In the genomic region with DNA sequence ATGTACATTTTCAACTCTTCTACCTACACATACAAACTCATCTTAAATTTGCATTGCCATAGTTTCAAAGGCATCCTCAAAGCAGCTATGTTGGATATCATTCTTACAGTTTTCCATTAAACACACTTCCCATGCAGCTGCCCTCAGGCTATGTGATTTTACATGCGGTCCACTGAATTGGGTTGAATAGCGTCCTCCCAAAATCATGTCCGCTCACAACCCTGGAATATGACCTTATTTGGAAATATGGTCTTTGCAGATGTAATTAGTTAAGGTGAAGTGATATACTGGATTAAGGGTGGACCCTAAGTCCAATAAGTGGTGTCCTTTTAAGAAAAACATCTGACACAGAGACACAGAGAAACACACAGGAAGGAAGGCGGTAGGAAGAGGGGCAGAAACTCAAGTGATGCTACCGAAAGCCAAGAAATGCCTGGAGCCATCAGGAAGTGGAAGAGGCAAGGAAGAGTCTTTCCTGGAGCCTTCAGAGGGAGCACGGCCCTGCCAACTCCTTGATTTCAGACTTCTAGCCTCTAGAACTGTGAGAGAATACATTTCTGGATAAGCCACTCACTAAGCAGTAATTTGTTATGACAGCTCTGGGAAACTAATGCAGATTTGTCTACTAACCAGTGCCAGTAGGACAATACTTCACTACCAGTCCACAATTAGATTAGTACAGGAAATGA, we compare ENCODE assay signal across 11 cellular contexts. TPM values are rescaled to one million over a fixed set of nuclear protein-coding genes. Genes with fewer than 3 reads are reported as not detected.
DNase-seq lines count a peak whose midpoint lies in the region; ATAC-seq and TF ChIP-seq lines count a peak whose summit lies in the region.
"Had no signal": no experiment of that assay in that cellular context is flagged by ENCODE, and none has a peak within 500 bp of the region (broad histone marks: within the 10 kb centered on the region; RNA-seq: fewer than 3 reads in every experiment).

No MANE protein-coding gene starts in this region.

- H3K9me3 ChIP-seq in HUES6 (ENCODE audit: control insufficient read depth, insufficient read depth, low read depth, low read length): no peaks in the 10 kb centered on the region
- H3K9me3 ChIP-seq in liver (ENCODE audit: control insufficient read depth in 4 of 4, low read length in 3 of 4): no peaks in the 10 kb centered on the region
- no peaks in the 10 kb centered on the region for H3K9me3 ChIP-seq in stomach

- TF ChIP-seq RAD21 in liver (IDR thresholded peaks at IDR 0.05): no peak

- intact Hi-C loops in stomach (cut with DNase I; ENCODE audit: low total_unique reads): no loop called here

- no peak for DNase-seq in stomach
- DNase-seq in NCI-H1694 (lab: John Stamatoyannopoulos, UW): no peak
- DNase-seq in T-cell: no peak
- no peak for DNase-seq in glutamatergic neuron
- DNase-seq: NCI-H446 treated with DMSO at 0.1 percent for 48 hours; stimulated activated CD4-positive, alpha-beta T cell treated with anti-CD3 and anti-CD28 coated beads, Interleukin-2, amount 100 ng/mL, for 48 hours; stimulated activated naive CD8-positive, alpha-beta T cell treated with anti-CD3 and anti-CD28 coated beads, Interleukin-15, amount 100 ng/mL, for 72 hours had no signal

- CTCF ChIA-PET in T-cell (lab: Charles Lee): no interaction called here

- H3K4me1 Mint-ChIP-seq in brain (peaks cover 91% of the 10 kb centered on the region), T-cell (peaks cover 0 to 3% (median 2%) of the 10 kb centered on the region in 3 donors), glutamatergic neuron (ENCODE audit: low read depth, unreplicated experiment) (peaks cover 23% of the 10 kb centered on the region)

- no peak for TF ChIP-seq EP300 in stomach (IDR thresholded peaks at IDR 0.05)

- ATAC-seq in T-cell (replicated peaks in 1 of 4): no peak
- ATAC-seq: stimulated activated naive CD8-positive, alpha-beta T cell treated with anti-CD3 and anti-CD28 coated beads, Interleukin-15, amount 100 ng/mL, for 72 hours had no signal

- WGBS in liver: 79% methylated on average over 6 of the region's 6 CpGs
- 65 to 74% (median 69%) methylated on average over 6 of the region's 6 CpGs for WGBS in stomach, 5 donors

- H3K36me3 ChIP-seq in HUES6 (ENCODE audit: control insufficient read depth, insufficient read depth, low read length) (no peaks in the 10 kb centered on the region), liver (ENCODE audit: control insufficient read depth in 4 of 4, insufficient read depth in 3 of 4, low read depth in 1 of 4, low read length in 3 of 4) (no peaks in the 10 kb centered on the region), stomach (no peaks in the 10 kb centered on the region)

- H3K27me3 ChIP-seq in HUES6 (ENCODE audit: control insufficient read depth, insufficient read depth, low read length): no peaks in the 10 kb centered on the region
- no peaks in the 10 kb centered on the region for H3K27me3 ChIP-seq in liver (ENCODE audit: control insufficient read depth in 4 of 4, insufficient read depth in 4 of 4, low read length in 3 of 4)
- H3K27me3 ChIP-seq in stomach: no peaks in the 10 kb centered on the region

- H3K36me3 Mint-ChIP-seq in brain (peaks cover 18% of the 10 kb centered on the region), T-cell (no peaks in the 10 kb centered on the region), glutamatergic neuron (ENCODE audit: unreplicated experiment) (no peaks in the 10 kb centered on the region)

- peak overlapping the region; percentile 6; the same call in 1 of the 2 replicates for H3K27ac ChIP-seq in HUES6 (ENCODE audit: low read depth, low read length)
- H3K27ac ChIP-seq in liver (ENCODE audit: low read depth in 1 of 2, low read length in 2 of 2): peak overlapping the region; percentile 48 to 82
- H3K27ac ChIP-seq in stomach: peak overlapping the region in 4 of 5 donors; percentile 8 to 71 (median 64)
- H3K27ac ChIP-seq: VCaP had no signal

- TF ChIP-seq CTCF in brain (conservative IDR thresholded peaks at IDR 0.05): no peak
- TF ChIP-seq CTCF in liver (IDR thresholded peaks at IDR 0.05; ENCODE audit: low read depth, low read length, missing input control): no peak
- no peak for TF ChIP-seq CTCF in stomach (IDR thresholded peaks at IDR 0.05)
- no peak for TF ChIP-seq CTCF in glutamatergic neuron (IDR thresholded peaks at IDR 0.05; ENCODE audit: partially characterized antibody, unreplicated experiment)

- H3K4me3 ChIP-seq in HUES6 (ENCODE audit: low read depth, low read length) (no peak overlapping the region), liver (ENCODE audit: low read depth in 1 of 3, low read length in 3 of 3) (no peak overlapping the region), stomach (no peak overlapping the region)

- H3K9ac ChIP-seq in HUES6 (ENCODE audit: low read length) (no peak overlapping the region), liver (ENCODE audit: low read depth in 1 of 2, low read length in 2 of 2) (no peak overlapping the region)

- no peak for TF ChIP-seq POLR2A in stomach (IDR thresholded peaks at IDR 0.05)

- H3K4me3 Mint-ChIP-seq in brain (peak overlapping the region in 3 of 5 experiments; percentile 1 to 74 (median 9)), T-cell (no peak overlapping the region), glutamatergic neuron (ENCODE audit: unreplicated experiment) (no peak overlapping the region)
- H3K4me3 Mint-ChIP-seq: stimulated activated naive CD8-positive, alpha-beta T cell treated with anti-CD3 and anti-CD28 coated beads, Interleukin-15, amount 100 ng/mL, for 72 hours had no signal

- H3K27ac Mint-ChIP-seq in brain (peak overlapping the region in 3 of 5 experiments; percentile 8 to 94 (median 85)), T-cell (no peak overlapping the region), glutamatergic neuron (ENCODE audit: unreplicated experiment) (no peak overlapping the region)

- H3K4me1 ChIP-seq in HUES6 (ENCODE audit: control insufficient read depth, insufficient read depth, low read length) (peaks cover 74% of the 10 kb centered on the region), liver (ENCODE audit: control insufficient read depth in 4 of 4, insufficient read depth in 4 of 4, low read length in 3 of 4) (peaks cover 10 to 63% (median 46%) of the 10 kb centered on the region in 4 donors), stomach (peaks cover 29 to 88% (median 58%) of the 10 kb centered on the region in 4 donors)

- H3K9me3 Mint-ChIP-seq in brain: no peaks in the 10 kb centered on the region
- no peaks in the 10 kb centered on the region for H3K9me3 Mint-ChIP-seq in T-cell
- H3K9me3 Mint-ChIP-seq in glutamatergic neuron (ENCODE audit: unreplicated experiment): peaks cover 3% of the 10 kb centered on the region
- H3K9me3 Mint-ChIP-seq: stimulated activated naive CD8-positive, alpha-beta T cell treated with anti-CD3 and anti-CD28 coated beads, Interleukin-15, amount 100 ng/mL, for 72 hours had no signal

- POLR2A ChIA-PET in T-cell (lab: Charles Lee): no interaction called here

- no peaks in the 10 kb centered on the region for H3K27me3 Mint-ChIP-seq in brain
- H3K27me3 Mint-ChIP-seq in T-cell: peaks cover 14 to 18% of the 10 kb centered on the region in 2 donors
- H3K27me3 Mint-ChIP-seq in glutamatergic neuron (ENCODE audit: unreplicated experiment): peaks cover 2% of the 10 kb centered on the region

TF ChIP-seq in liver, 16 proteins besides CTCF, POLR2A, EP300 and RAD21:
- TF ChIP-seq EGR1 (IDR thresholded peaks at IDR 0.05; ENCODE audit: low read depth in 2 of 2) (no peak), YY1 (IDR thresholded peaks at IDR 0.05) (no peak), GABPA (IDR thresholded peaks at IDR 0.05 in 1 of 2, conservative IDR thresholded peaks at IDR 0.05 in 1 of 2) (no peak), HNF4A (conservative IDR thresholded peaks at IDR 0.05) (no peak), JUND (IDR thresholded peaks at IDR 0.05) (no peak), RXRA (IDR thresholded peaks at IDR 0.05) (no peak), TAF1 (conservative IDR thresholded peaks at IDR 0.05) (no peak), FOXA2 (IDR thresholded peaks at IDR 0.05) (no peak)
- TF ChIP-seq, protein P1, sequence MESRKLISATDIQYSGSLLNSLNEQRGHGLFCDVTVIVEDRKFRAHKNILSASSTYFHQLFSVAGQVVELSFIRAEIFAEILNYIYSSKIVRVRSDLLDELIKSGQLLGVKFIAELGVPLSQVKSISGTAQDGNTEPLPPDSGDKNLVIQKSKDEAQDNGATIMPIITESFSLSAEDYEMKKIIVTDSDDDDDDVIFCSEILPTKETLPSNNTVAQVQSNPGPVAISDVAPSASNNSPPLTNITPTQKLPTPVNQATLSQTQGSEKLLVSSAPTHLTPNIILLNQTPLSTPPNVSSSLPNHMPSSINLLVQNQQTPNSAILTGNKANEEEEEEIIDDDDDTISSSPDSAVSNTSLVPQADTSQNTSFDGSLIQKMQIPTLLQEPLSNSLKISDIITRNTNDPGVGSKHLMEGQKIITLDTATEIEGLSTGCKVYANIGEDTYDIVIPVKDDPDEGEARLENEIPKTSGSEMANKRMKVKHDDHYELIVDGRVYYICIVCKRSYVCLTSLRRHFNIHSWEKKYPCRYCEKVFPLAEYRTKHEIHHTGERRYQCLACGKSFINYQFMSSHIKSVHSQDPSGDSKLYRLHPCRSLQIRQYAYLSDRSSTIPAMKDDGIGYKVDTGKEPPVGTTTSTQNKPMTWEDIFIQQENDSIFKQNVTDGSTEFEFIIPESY (IDR thresholded peaks at IDR 0.05): no peak
- TF ChIP-seq, protein P2, sequence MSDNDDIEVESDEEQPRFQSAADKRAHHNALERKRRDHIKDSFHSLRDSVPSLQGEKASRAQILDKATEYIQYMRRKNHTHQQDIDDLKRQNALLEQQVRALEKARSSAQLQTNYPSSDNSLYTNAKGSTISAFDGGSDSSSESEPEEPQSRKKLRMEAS (IDR thresholded peaks at IDR 0.05): no peak

RNA-seq across cellular contexts. Expression of a gene that starts 42.6 kb away (rescaled TPM):
- polyA plus RNA-seq in brain (ENCODE audit: insufficient read depth, low read depth, low replicate concordance): 18.2 TPM
- 10 to 100 TPM; 10.9 to 33.0 TPM for total RNA-seq in liver
- 10 to 100 TPM in 1 of 2 donors, 1 to 10 TPM in 1; 6.6 to 30.4 TPM for polyA plus RNA-seq in liver
- total RNA-seq in stomach: 10 to 100 TPM; 23.2 to 44.6 (median 36.1) TPM
- polyA plus RNA-seq in stomach: 1 to 10 TPM; 1.8 to 3.0 (median 2.3) TPM
- under 1 TPM; 0.08 to 0.64 (median 0.46) TPM for total RNA-seq in T-cell
- total RNA-seq in glutamatergic neuron (ENCODE audit: unreplicated experiment): 57.8 TPM

Comparison
In these comparisons a context has a peak if more than half of its experiments do, and no peak if none do; other contexts are left out.
1. H3K27ac ChIP-seq: peak in every context shown above with its lines; median percentile 65 in liver; 64 in stomach; 6 in HUES6.
2. H3K27ac Mint-ChIP-seq: peak in brain (3 of 5); none in T-cell (0 of 2) and glutamatergic neuron (single experiment).
3. H3K4me3 Mint-ChIP-seq: peak in brain (3 of 5); none in T-cell (0 of 3) and glutamatergic neuron (single experiment).
4. RNA of a gene that starts 42.6 kb away (total RNA-seq): 57.8 TPM in glutamatergic neuron (single experiment), 23.2 to 44.6 TPM in stomach and 10.9 to 33.0 TPM in liver; 0.08 to 0.64 TPM in T-cell; every median in the first group is over 4 times any median in the second.